In the genomic region with DNA sequence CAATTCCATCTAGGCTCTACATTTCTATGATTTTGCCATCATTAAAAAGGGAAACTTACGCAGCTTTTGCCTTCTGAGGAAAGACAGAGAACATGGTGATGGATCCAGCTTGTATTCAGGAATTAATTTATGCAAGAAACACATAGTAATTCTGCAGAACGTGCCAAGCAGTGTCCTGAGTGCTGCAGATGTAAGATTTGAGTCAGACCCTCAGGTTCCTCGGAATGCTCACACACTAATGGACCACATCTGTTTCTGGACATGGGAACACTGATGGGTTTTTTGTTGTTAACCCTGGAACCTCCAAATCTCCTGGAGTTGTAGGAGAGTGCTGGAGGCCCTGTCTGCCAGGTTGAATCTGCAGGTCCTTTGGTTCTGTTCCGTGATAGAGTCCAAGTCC, we compare ENCODE assay signal across 9 cellular contexts.
"Had no signal": no experiment of that assay in that cellular context is flagged by ENCODE, and none has a peak within 500 bp of the region (broad histone marks: within the 10 kb centered on the region; RNA-seq: fewer than 3 reads in every experiment).

No MANE protein-coding gene starts in this region.

- H3K9me3 Mint-ChIP-seq: GM23338, H9 had no signal

- H3K4me3 Mint-ChIP-seq: GM23338, H9, HFFc6 had no signal

- H3K9me3 ChIP-seq: HAP-1 had no signal

- H3K4me2 ChIP-seq: GM23338 had no signal

- H3K4me3 ChIP-seq: GM23248, GM23338, HAP-1 had no signal

- H3K9ac ChIP-seq: GM23248 had no signal

- H2AFZ ChIP-seq: GM23248, GM23338 had no signal

- DNase-seq: GM23248, GOT3, H7, H9, HCEC 1CT, HFFc6 had no signal

- H3K27ac Mint-ChIP-seq: GM23338, H9, HFFc6 had no signal

- ATAC-seq: GM23338, HCT116 had no signal

- H3K36me3 ChIP-seq: HAP-1 had no signal

- H3K27ac ChIP-seq: GM23248 had no signal
